In the genomic region with DNA sequence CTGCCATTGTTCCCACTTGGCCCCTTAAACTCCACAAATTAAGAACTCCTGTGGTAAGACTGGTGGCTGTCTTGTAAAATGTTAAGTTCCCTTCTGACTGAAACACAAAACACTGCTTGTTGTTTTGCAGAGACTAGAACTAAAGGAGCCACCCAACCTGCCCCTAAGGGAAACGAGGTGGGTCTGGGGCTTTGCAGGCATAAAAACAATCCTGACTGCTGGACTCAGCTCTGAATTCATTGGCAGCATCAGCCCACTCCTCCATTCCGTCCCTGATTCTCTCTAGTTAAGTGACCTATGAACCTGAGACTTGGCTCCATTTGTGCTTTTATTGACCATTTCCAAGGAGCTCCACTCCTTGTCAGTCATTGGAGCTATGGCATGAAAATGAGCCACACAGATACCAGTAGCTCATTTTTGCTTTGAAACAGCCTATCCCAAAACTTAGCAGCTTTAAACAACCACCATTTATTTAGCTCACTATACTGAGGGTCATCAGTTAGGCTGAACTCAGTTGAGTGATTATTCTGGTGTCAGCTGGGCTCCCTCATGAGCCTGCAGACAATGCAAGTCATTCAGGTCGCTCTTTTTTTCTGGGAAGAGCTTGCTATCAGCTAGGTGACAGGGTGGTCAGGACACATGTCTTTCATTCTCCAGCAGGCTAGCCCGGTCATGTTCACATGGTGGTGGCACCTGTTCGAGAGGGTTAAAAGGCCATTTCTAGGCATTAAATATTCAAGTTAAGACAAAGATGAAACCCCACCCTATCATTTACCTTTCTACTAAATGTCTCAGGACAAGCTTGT, we compare ENCODE assay signal across 22 cellular contexts.
"Had no signal": no experiment of that assay in that cellular context is flagged by ENCODE, and none has a peak within 500 bp of the region (broad histone marks: within the 10 kb centered on the region; RNA-seq: fewer than 3 reads in every experiment).

No MANE protein-coding gene starts in this region.

- H3K36me3 Mint-ChIP-seq: activated naive CD8-positive, alpha-beta T cell treated with anti-CD3 and anti-CD28 coated beads, Interleukin-2, amount 10 ng/mL, durations not matched to agents 7 days and 5 days had no signal

- H3K27ac Mint-ChIP-seq: activated CD8-positive, alpha-beta T cell treated with anti-CD3 and anti-CD28 coated beads, Interleukin-2, amount 10 ng/mL, durations not matched to agents 7 days and 5 days; activated naive CD8-positive, alpha-beta T cell treated with anti-CD3 and anti-CD28 coated beads, Interleukin-2, amount 10 ng/mL, durations not matched to agents 7 days and 5 days; T-helper 1 cell treated with Interleukin-12 subunit alpha and Interleukin-12 subunit beta and Interleukin-4 antibody, amounts not matched to agents 30 μg/mL and 1 μg/mL, for 36 hours had no signal

- DNase-seq: activated CD4-positive, alpha-beta T cell treated with anti-CD3 and anti-CD28 coated beads for 4 hours; activated CD8-positive, alpha-beta memory T cell treated with anti-CD3 and anti-CD28 coated beads, Interleukin-2, amount 50 U/mL, for 48 hours; activated CD8-positive, alpha-beta T cell treated with anti-CD3 and anti-CD28 coated beads, Interleukin-2, amount 10 ng/mL, durations not matched to agents 7 days and 5 days; activated naive CD4-positive, alpha-beta T cell treated with anti-CD3 and anti-CD28 coated beads, Interleukin-2, amount 50 U/mL, for 16 hours; activated naive CD8-positive, alpha-beta T cell treated with anti-CD3 and anti-CD28 coated beads, Interleukin-2, amount 10 ng/mL, durations not matched to agents 7 days and 5 days; activated T-cell treated with anti-CD3 and anti-CD28 coated beads, Interleukin-2, amount 50 U/mL, for 1 hour; adrenal gland; anterior cingulate cortex; caudate nucleus; Kasumi-1; NCI-H1048; NCI-H1930; NCI-H226; NCI-H510A; NCI-H526 treated with DMSO at 0.1 percent for 48 hours; NK-92 treated with Interleukin-12 subunit alpha and Interleukin-12 subunit beta, amount 100 ng/mL, for 24 hours; Peyer's patch; Right ventricle myocardium superior had no signal

- H3K27me3 ChIP-seq: adrenal gland, breast epithelium, Peyer's patch, SJCRH30 had no signal

- H3K4me1 ChIP-seq: breast epithelium, Peyer's patch had no signal

- H3K27ac ChIP-seq: adrenal gland, breast epithelium, Peyer's patch, RWPE1, SJCRH30 had no signal

- H3K4me3 Mint-ChIP-seq: activated CD8-positive, alpha-beta T cell treated with anti-CD3 and anti-CD28 coated beads, Interleukin-2, amount 10 ng/mL, durations not matched to agents 7 days and 5 days; activated naive CD8-positive, alpha-beta T cell treated with anti-CD3 and anti-CD28 coated beads, Interleukin-2, amount 10 ng/mL, durations not matched to agents 7 days and 5 days; T-helper 1 cell treated with Interleukin-12 subunit alpha and Interleukin-12 subunit beta and Interleukin-4 antibody, amounts not matched to agents 30 μg/mL and 1 μg/mL, for 36 hours had no signal

- H3K9me3 Mint-ChIP-seq: activated naive CD8-positive, alpha-beta T cell treated with anti-CD3 and anti-CD28 coated beads, Interleukin-2, amount 10 ng/mL, durations not matched to agents 7 days and 5 days; T-helper 1 cell treated with Interleukin-12 subunit alpha and Interleukin-12 subunit beta and Interleukin-4 antibody, amounts not matched to agents 30 μg/mL and 1 μg/mL, for 36 hours had no signal

- H3K4me1 Mint-ChIP-seq: activated naive CD8-positive, alpha-beta T cell treated with anti-CD3 and anti-CD28 coated beads, Interleukin-2, amount 10 ng/mL, durations not matched to agents 7 days and 5 days had no signal

- H3K36me3 ChIP-seq: adrenal gland, breast epithelium, Peyer's patch, SJCRH30 had no signal

- H3K4me3 ChIP-seq: adrenal gland, breast epithelium, Peyer's patch, SJCRH30 had no signal

- H3K9me3 ChIP-seq: breast epithelium, Peyer's patch, SJCRH30 had no signal
